In genomic region chr6:127506894-127507293, GRCh38 we compare ENCODE assay signal across 9 cellular contexts.
"Had no signal": no experiment of that assay in that cellular context is flagged by ENCODE, and none has a peak within 500 bp of the region (broad histone marks: within the 10 kb centered on the region; RNA-seq: fewer than 3 reads in every experiment).

No MANE protein-coding gene starts in this region.

- H3K27me3 Mint-ChIP-seq: IgD-negative memory B cell had no signal

- H3K4me3 Mint-ChIP-seq: GM23338, HFFc6 had no signal

- ATAC-seq: GM23338, HCT116 had no signal

- H3K4me2 ChIP-seq: GM23338 had no signal

- DNase-seq: H7, HFFc6, Kasumi-1, KG1 had no signal

- H3K4me1 Mint-ChIP-seq: GM23338, IgD-negative memory B cell had no signal

- H3K4me3 ChIP-seq: GM23338, HAP-1 had no signal

- H2AFZ ChIP-seq: GM23338 had no signal

- H3K27ac ChIP-seq: HL-60 had no signal

- H3K9me3 ChIP-seq: HAP-1 had no signal

- H3K27ac Mint-ChIP-seq: GM23338, HFFc6, IgD-negative memory B cell had no signal

- H3K4me1 ChIP-seq: HAP-1 had no signal
